ENCODE assay signal across 9 cellular contexts in genomic region chr1:66360285-66360724, GRCh38.
DNase-seq lines count a peak whose midpoint lies in the region; ATAC-seq, FAIRE-seq and TF ChIP-seq lines count a peak whose summit lies in the region.
"Had no signal": no experiment of that assay in that cellular context is flagged by ENCODE, and none has a peak within 500 bp of the region (broad histone marks: within the 10 kb centered on the region; RNA-seq: fewer than 3 reads in every experiment).

No MANE protein-coding gene starts in this region.

- H4K20me1 ChIP-seq in endothelial cell of umbilical vein (replicated peaks; ENCODE audit: control insufficient read depth, extremely low read depth, insufficient read depth, low read length), result no peaks in the 10 kb centered on the region

- BruUV-seq in endothelial cell of umbilical vein (replicated peaks; lab: Mats Ljungman, UMichigan) (no TSS peak), Caco-2 (replicated peaks; lab: Mats Ljungman, UMichigan) (no TSS peak)

- H3K36me3 ChIP-seq in endothelial cell of umbilical vein (ENCODE audit: control insufficient read depth in 2 of 2, extremely low read depth in 1 of 2, insufficient read depth in 2 of 2, low read length in 2 of 2), result peaks cover 41 to 60% of the 10 kb centered on the region in 2 experiments
- no peaks in the 10 kb centered on the region for H3K36me3 ChIP-seq in Caco-2 (ENCODE audit: control insufficient read depth, insufficient read depth, low read length)
- H3K36me3 ChIP-seq: pancreas had no signal

- H3K79me2 ChIP-seq in endothelial cell of umbilical vein (ENCODE audit: control insufficient read depth, insufficient read depth, low read length), result peaks cover 77% of the 10 kb centered on the region

- H3K27me3 Mint-ChIP-seq in Caco-2 (ENCODE audit: insufficient read depth, unreplicated experiment), result peaks cover 11% of the 10 kb centered on the region

- H3K9me1 ChIP-seq in endothelial cell of umbilical vein (replicated peaks; ENCODE audit: control insufficient read depth, extremely low read depth, insufficient read depth, low read length), result no peaks in the 10 kb centered on the region

- no peak overlapping the region for H3K9ac ChIP-seq in endothelial cell of umbilical vein (replicated peaks; ENCODE audit: extremely low read depth, insufficient read depth, low read length)

- H3K36me3 Mint-ChIP-seq in Caco-2 (ENCODE audit: insufficient read depth, unreplicated experiment), result no peaks in the 10 kb centered on the region

- no peak overlapping the region for H3K4me3 ChIP-seq in NB4 (ENCODE audit: low read depth, low read length)
- no peak overlapping the region for H3K4me3 ChIP-seq in endothelial cell of umbilical vein (replicated peaks in 1 of 3; ENCODE audit: insufficient read depth in 1 of 3, low read depth in 1 of 3, low read length in 3 of 3)
- no peak overlapping the region for H3K4me3 ChIP-seq in Caco-2 (ENCODE audit: low read depth, low read length)
- H3K4me3 ChIP-seq: pancreas had no signal

- H2AFZ ChIP-seq in endothelial cell of umbilical vein (ENCODE audit: low read depth, low read length), result no peak overlapping the region

- intact Hi-C loops in endothelial cell of umbilical vein (cut with micrococcal nuclease) (no loop called here), Caco-2 (cut with micrococcal nuclease; ENCODE audit: unreplicated experiment) (loop anchor here (5.0 kb wide), 1 partner anchor 87 kb away; no protein-coding TSS in a partner anchor)

- H3K9me3 Mint-ChIP-seq in Caco-2 (ENCODE audit: unreplicated experiment), result no peaks in the 10 kb centered on the region

- POLR2A ChIA-PET in endothelial cell of umbilical vein (lab: Charles Lee), result interaction anchor here (0.7 to 1.3 kb wide), 2 partner anchors 10 to 28 kb away, joined by 3 read pairs; no protein-coding TSS in a partner anchor
- POLR2A ChIA-PET in Caco-2 (lab: Charles Lee), result no interaction called here

- dilution Hi-C loops in endothelial cell of umbilical vein (cut with MboI; ENCODE audit: extremely low pct_ligation_motif_present, low sequenced_read_pairs), result no loop called here

- no peaks in the 10 kb centered on the region for H3K4me1 Mint-ChIP-seq in Caco-2 (ENCODE audit: low read depth, unreplicated experiment)

- H3K27ac ChIP-seq in endothelial cell of umbilical vein (ENCODE audit: insufficient read depth, low read depth, low read length), result peak overlapping the region; percentile 27
- H3K27ac ChIP-seq: pancreas had no signal

- H3K4me1 ChIP-seq in endothelial cell of umbilical vein (ENCODE audit: control insufficient read depth, extremely low read depth, insufficient read depth, low read length), result peaks cover 38% of the 10 kb centered on the region
- H3K4me1 ChIP-seq in Caco-2, result no peaks in the 10 kb centered on the region
- H3K4me1 ChIP-seq: pancreas had no signal

- H3K27me3 ChIP-seq in endothelial cell of umbilical vein (ENCODE audit: control insufficient read depth in 2 of 2, insufficient read depth in 2 of 2, low read length in 2 of 2), result no peaks in the 10 kb centered on the region
- no peaks in the 10 kb centered on the region for H3K27me3 ChIP-seq in Caco-2 (replicated peaks; ENCODE audit: control insufficient read depth, insufficient read depth, low read length)
- H3K27me3 ChIP-seq: pancreas had no signal

- CTCF ChIA-PET in endothelial cell of umbilical vein (lab: Charles Lee), result interaction anchor here (0.7 to 1.8 kb wide), 11 partner anchors 9 to 373 kb away, joined by 3 to 15 read pairs (median 5); no protein-coding TSS in a partner anchor
- CTCF ChIA-PET in Caco-2 (lab: Charles Lee), result no interaction called here

- no peak overlapping the region for H3K4me3 Mint-ChIP-seq in Caco-2 (ENCODE audit: unreplicated experiment)

- H3K4me2 ChIP-seq in endothelial cell of umbilical vein (ENCODE audit: insufficient read depth, low read length), result no peak overlapping the region

- DNase-seq in D341Med (ENCODE audit: low spot score) (peak; percentile 65), NB4 (ENCODE audit: low read depth) (peak; percentile 61), endothelial cell of umbilical vein (ENCODE audit: low read depth, low spot score) (no peak), NCI-H2196 (lab: John Stamatoyannopoulos, UW; ENCODE audit: unreplicated experiment) (no peak), Caco-2 (no peak), cerebellar cortex (ENCODE audit: low spot score) (no peak)
- DNase-seq: pancreas had no signal

- H3K9me3 ChIP-seq in endothelial cell of umbilical vein (replicated peaks; ENCODE audit: control insufficient read depth, insufficient read depth, low read length) (no peaks in the 10 kb centered on the region), Caco-2 (no peaks in the 10 kb centered on the region)
- H3K9me3 ChIP-seq: pancreas had no signal

- TF ChIP-seq POLR2A in NB4 (IDR thresholded peaks at IDR 0.05; ENCODE audit: extremely low read depth, insufficient read length) (no peak), endothelial cell of umbilical vein (IDR thresholded peaks at IDR 0.05; ENCODE audit: low read depth, low read length) (no peak)

- TF ChIP-seq CTCF in NB4 (IDR thresholded peaks at IDR 0.05; ENCODE audit: low read depth, low read length), result peak; percentile 6
- TF ChIP-seq CTCF in endothelial cell of umbilical vein (IDR thresholded peaks at IDR 0.05; ENCODE audit: extremely low read depth in 1 of 2, insufficient read depth in 1 of 2, low read depth in 1 of 2, low read length in 2 of 2), result no peak
- TF ChIP-seq CTCF in Caco-2 (IDR thresholded peaks at IDR 0.05; ENCODE audit: insufficient read depth in 1 of 2, low read depth in 1 of 2, low read length in 1 of 2, severe bottlenecking in 1 of 2, unreplicated experiment in 1 of 2), result no peak

- no peak overlapping the region for H3K27ac Mint-ChIP-seq in Caco-2 (ENCODE audit: unreplicated experiment)

- FAIRE-seq in endothelial cell of umbilical vein (lab: Jason Lieb, UNC), result no peak

- peak; percentile 43 for ATAC-seq in GM19455 (IDR thresholded peaks at IDR 0.05; ENCODE audit: unreplicated experiment)
- no peak for ATAC-seq in GM18870 (IDR thresholded peaks at IDR 0.05; ENCODE audit: unreplicated experiment)

TF ChIP-seq in endothelial cell of umbilical vein, 7 proteins besides CTCF, POLR2A, EP300 and RAD21:
- TF ChIP-seq JUN (IDR thresholded peaks at IDR 0.05; ENCODE audit: borderline replicate concordance, insufficient read depth, insufficient read length, low read depth) (no peak), FOS (IDR thresholded peaks at IDR 0.05; ENCODE audit: borderline replicate concordance, insufficient read depth, low read length) (no peak), EZH2 (IDR thresholded peaks at IDR 0.05; ENCODE audit: borderline replicate concordance, low read depth, low read length, severe bottlenecking) (no peak), POLR2AphosphoS5 (IDR thresholded peaks at IDR 0.05; ENCODE audit: insufficient read depth, low read depth, low read length) (no peak), GATA2 (IDR thresholded peaks at IDR 0.05; ENCODE audit: insufficient read depth, insufficient read length, low read depth, low read length) (no peak), MYC (IDR thresholded peaks at IDR 0.05; ENCODE audit: low read depth, low read length) (no peak), MAX (IDR thresholded peaks at IDR 0.05; ENCODE audit: insufficient read depth, insufficient read length) (no peak)

Comparison
In these comparisons a context has a peak if more than half of its experiments do, and no peak if none do; other contexts are left out.
1. DNase-seq: peak in D341Med (single experiment) and NB4 (single experiment); none in endothelial cell of umbilical vein (single experiment), NCI-H2196 (single experiment), Caco-2 (0 of 2) and cerebellar cortex (single experiment).